In genomic region chr5:181114284-181114843, GRCh38 we compare ENCODE assay signal across 1 cellular context.
TF ChIP-seq lines count a peak whose summit lies in the region.

No MANE protein-coding gene starts in this region.

TF ChIP-seq in H1, 55 proteins besides CTCF, POLR2A, EP300 and RAD21:
- peak; percentile 67; the same call in 1 of the 2 replicates for TF ChIP-seq E2F6 (IDR thresholded peaks at IDR 0.05)
- TF ChIP-seq, protein P1, sequence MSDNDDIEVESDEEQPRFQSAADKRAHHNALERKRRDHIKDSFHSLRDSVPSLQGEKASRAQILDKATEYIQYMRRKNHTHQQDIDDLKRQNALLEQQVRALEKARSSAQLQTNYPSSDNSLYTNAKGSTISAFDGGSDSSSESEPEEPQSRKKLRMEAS (IDR thresholded peaks at IDR 0.05), result peak; percentile 81
- no peak for TF ChIP-seq CEBPB (IDR thresholded peaks at IDR 0.05; ENCODE audit: low read depth, low read length)
- TF ChIP-seq SUZ12 (IDR thresholded peaks at IDR 0.05; ENCODE audit: low read length), result no peak; the same call in 1 of the 2 replicates
